ENCODE assay signal across 37 cellular contexts in genomic region chr15:98403169-98403568, GRCh38.
"Had no signal": no experiment of that assay in that cellular context is flagged by ENCODE, and none has a peak within 500 bp of the region (broad histone marks: within the 10 kb centered on the region; RNA-seq: fewer than 3 reads in every experiment).

No MANE protein-coding gene starts in this region.

- H3K36me3 Mint-ChIP-seq: activated naive CD4-positive, alpha-beta T cell treated with anti-CD3 and anti-CD28 coated beads, Interleukin-2, amount 10 ng/mL, durations not matched to agents 7 days and 5 days; activated naive CD4-positive, alpha-beta T cell treated with anti-CD3 and anti-CD28 coated beads, Interleukin-2, amount 50 U/mL, for 24 hours; activated naive CD4-positive, alpha-beta T cell treated with anti-CD3 and anti-CD28 coated beads, Interleukin-2, amount 50 U/mL, for 72 hours; activated naive CD8-positive, alpha-beta T cell; activated naive CD8-positive, alpha-beta T cell treated with anti-CD3 and anti-CD28 coated beads for 36 hours; activated naive CD8-positive, alpha-beta T cell treated with anti-CD3 and anti-CD28 coated beads, Interleukin-2, amount 10 ng/mL, durations not matched to agents 7 days and 5 days; brain had no signal

- H3K27me3 Mint-ChIP-seq: activated naive CD4-positive, alpha-beta T cell treated with anti-CD3 and anti-CD28 coated beads, Interleukin-2, amount 10 ng/mL, durations not matched to agents 7 days and 5 days had no signal

- H3K4me1 Mint-ChIP-seq: activated naive CD4-positive, alpha-beta T cell treated with anti-CD3 and anti-CD28 coated beads, Interleukin-2, amount 10 ng/mL, durations not matched to agents 7 days and 5 days; activated naive CD4-positive, alpha-beta T cell treated with anti-CD3 and anti-CD28 coated beads, Interleukin-2, amount 50 U/mL, for 24 hours; activated naive CD8-positive, alpha-beta T cell treated with anti-CD3 and anti-CD28 coated beads for 36 hours; activated naive CD8-positive, alpha-beta T cell treated with anti-CD3 and anti-CD28 coated beads, Interleukin-2, amount 10 ng/mL, durations not matched to agents 7 days and 5 days; activated naive CD8-positive, alpha-beta T cell treated with anti-CD3 and anti-CD28 coated beads, Interleukin-2, amount 50 U/mL, for 24 hours; activated T-helper 17 cell treated with anti-CD3 and anti-CD28 coated beads, Interleukin-2, amount 50 U/mL, for 72 hours; central memory CD8-positive, alpha-beta T cell had no signal

- H3K9me3 Mint-ChIP-seq: activated naive CD4-positive, alpha-beta T cell treated with anti-CD3 and anti-CD28 coated beads for 36 hours; activated naive CD4-positive, alpha-beta T cell treated with anti-CD3 and anti-CD28 coated beads, Interleukin-2, amount 10 ng/mL, durations not matched to agents 7 days and 5 days; activated naive CD4-positive, alpha-beta T cell treated with anti-CD3 and anti-CD28 coated beads, Interleukin-2, amount 50 U/mL, for 24 hours; activated naive CD4-positive, alpha-beta T cell treated with anti-CD3 and anti-CD28 coated beads, Interleukin-2, amount 50 U/mL, for 72 hours; activated naive CD8-positive, alpha-beta T cell treated with anti-CD3 and anti-CD28 coated beads for 36 hours; activated naive CD8-positive, alpha-beta T cell treated with anti-CD3 and anti-CD28 coated beads, Interleukin-2, amount 10 ng/mL, durations not matched to agents 7 days and 5 days; activated naive CD8-positive, alpha-beta T cell treated with anti-CD3 and anti-CD28 coated beads, Interleukin-2, amount 50 U/mL, for 24 hours; activated T-cell treated with anti-CD3 and anti-CD28 coated beads, Interleukin-2, amount 50 U/mL, for 24 hours; activated T-cell treated with anti-CD3 and anti-CD28 coated beads, Interleukin-2, amount 50 U/mL, for 4 hours; activated T-cell treated with anti-CD3 and anti-CD28 coated beads, Interleukin-2, amount 50 U/mL, for 72 hours; activated T-helper 1 cell treated with anti-CD3 and anti-CD28 coated beads, Interleukin-12 subunit alpha, Interleukin-12 subunit beta, Interleukin-2, Interleukin-4 antibody, amounts not matched to agents 30 ng/mL and 10 ng/mL and 1 ng/mL, durations not matched to agents 14 hours and 24 hours and 36 hours; activated T-helper 17 cell treated with anti-CD3 and anti-CD28 coated beads, Interleukin-2, amount 50 U/mL, for 72 hours; activated T-helper 2 cell treated with anti-CD3 and anti-CD28 coated beads, Interferon-gamma antibody, Interleukin-2, Interleukin-4, amounts not matched to agents 10 μg/mL and 5 μg/mL and 100 μg/mL, durations not matched to agents 14 hours and 24 hours and 36 hours had no signal

- H3K27ac Mint-ChIP-seq: activated naive CD4-positive, alpha-beta T cell treated with anti-CD3 and anti-CD28 coated beads for 36 hours; activated naive CD4-positive, alpha-beta T cell treated with anti-CD3 and anti-CD28 coated beads, Interleukin-2, amount 10 ng/mL, durations not matched to agents 7 days and 5 days; activated naive CD4-positive, alpha-beta T cell treated with anti-CD3 and anti-CD28 coated beads, Interleukin-2, amount 50 U/mL, for 24 hours; activated naive CD4-positive, alpha-beta T cell treated with anti-CD3 and anti-CD28 coated beads, Interleukin-2, amount 50 U/mL, for 72 hours; activated naive CD8-positive, alpha-beta T cell; activated naive CD8-positive, alpha-beta T cell treated with anti-CD3 and anti-CD28 coated beads for 36 hours; activated naive CD8-positive, alpha-beta T cell treated with anti-CD3 and anti-CD28 coated beads, Interleukin-2, amount 10 ng/mL, durations not matched to agents 7 days and 5 days; activated naive CD8-positive, alpha-beta T cell treated with anti-CD3 and anti-CD28 coated beads, Interleukin-2, amount 50 U/mL, for 24 hours; activated T-cell treated with anti-CD3 and anti-CD28 coated beads, Interleukin-2, amount 50 U/mL, for 24 hours; activated T-cell treated with anti-CD3 and anti-CD28 coated beads, Interleukin-2, amount 50 U/mL, for 72 hours; activated T-helper 1 cell treated with anti-CD3 and anti-CD28 coated beads, Interleukin-12 subunit alpha, Interleukin-12 subunit beta, Interleukin-2, Interleukin-4 antibody, amounts not matched to agents 30 ng/mL and 10 ng/mL and 1 ng/mL, durations not matched to agents 14 hours and 24 hours and 36 hours; activated T-helper 17 cell treated with anti-CD3 and anti-CD28 coated beads, Interleukin-2, amount 50 U/mL, for 72 hours; activated T-helper 2 cell treated with anti-CD3 and anti-CD28 coated beads, Interferon-gamma antibody, Interleukin-2, Interleukin-4, amounts not matched to agents 10 μg/mL and 5 μg/mL and 100 μg/mL, durations not matched to agents 14 hours and 24 hours and 36 hours; brain had no signal

- H3K9me3 ChIP-seq: adrenal gland, ascending aorta, body of pancreas, breast epithelium had no signal

- H3K4me1 ChIP-seq: ascending aorta, body of pancreas had no signal

- H3K36me3 ChIP-seq: adrenal gland, ascending aorta, brain microvascular endothelial cell, breast epithelium, cardiac muscle cell had no signal

- H3K4me3 Mint-ChIP-seq: activated naive CD4-positive, alpha-beta T cell treated with anti-CD3 and anti-CD28 coated beads for 36 hours; activated naive CD4-positive, alpha-beta T cell treated with anti-CD3 and anti-CD28 coated beads, Interleukin-2, amount 10 ng/mL, durations not matched to agents 7 days and 5 days; activated naive CD4-positive, alpha-beta T cell treated with anti-CD3 and anti-CD28 coated beads, Interleukin-2, amount 50 U/mL, for 24 hours; activated naive CD8-positive, alpha-beta T cell; activated naive CD8-positive, alpha-beta T cell treated with anti-CD3 and anti-CD28 coated beads for 36 hours; activated naive CD8-positive, alpha-beta T cell treated with anti-CD3 and anti-CD28 coated beads, Interleukin-2, amount 10 ng/mL, durations not matched to agents 7 days and 5 days; activated naive CD8-positive, alpha-beta T cell treated with anti-CD3 and anti-CD28 coated beads, Interleukin-2, amount 50 U/mL, for 24 hours; activated T-cell treated with anti-CD3 and anti-CD28 coated beads, Interleukin-2, amount 50 U/mL, for 24 hours; activated T-cell treated with anti-CD3 and anti-CD28 coated beads, Interleukin-2, amount 50 U/mL, for 4 hours; activated T-cell treated with anti-CD3 and anti-CD28 coated beads, Interleukin-2, amount 50 U/mL, for 72 hours; activated T-helper 1 cell treated with anti-CD3 and anti-CD28 coated beads, Interleukin-12 subunit alpha, Interleukin-12 subunit beta, Interleukin-2, Interleukin-4 antibody, amounts not matched to agents 30 ng/mL and 10 ng/mL and 1 ng/mL, durations not matched to agents 14 hours and 24 hours and 36 hours; activated T-helper 17 cell treated with anti-CD3 and anti-CD28 coated beads, Interleukin-2, amount 50 U/mL, for 72 hours; brain; central memory CD8-positive, alpha-beta T cell had no signal

- H3K4me3 ChIP-seq: adrenal gland, ascending aorta, body of pancreas, breast epithelium, cardiac muscle cell had no signal

- DNase-seq: activated effector memory CD4-positive, alpha-beta T cell treated with anti-CD3 and anti-CD28 coated beads, Interleukin-2, amount 50 U/mL, for 16 hours; activated effector memory CD4-positive, alpha-beta T cell treated with Interleukin-2 at 50 U/mL for 16 hours; activated gamma-delta T cell; activated gamma-delta T cell treated with Interleukin-2 at 50 U/mL for 16 hours; activated naive CD4-positive, alpha-beta T cell; activated naive CD4-positive, alpha-beta T cell treated with anti-CD3 and anti-CD28 coated beads for 36 hours; activated naive CD4-positive, alpha-beta T cell treated with anti-CD3 and anti-CD28 coated beads, Interleukin-2, amount 10 ng/mL, durations not matched to agents 7 days and 5 days; activated naive CD4-positive, alpha-beta T cell treated with anti-CD3 and anti-CD28 coated beads, Interleukin-2, amount 50 U/mL, for 16 hours; activated naive CD4-positive, alpha-beta T cell treated with Interleukin-2 at 50 U/mL for 16 hours; activated naive CD8-positive, alpha-beta T cell treated with anti-CD3 and anti-CD28 coated beads for 36 hours; activated naive CD8-positive, alpha-beta T cell treated with anti-CD3 and anti-CD28 coated beads, Interleukin-2, amount 10 ng/mL, durations not matched to agents 7 days and 5 days; activated naive CD8-positive, alpha-beta T cell treated with anti-CD3 and anti-CD28 coated beads, Interleukin-2, amount 50 U/mL, for 24 hours; activated T-cell treated with anti-CD3 and anti-CD28 coated beads, Interleukin-2, amount 50 U/mL, for 24 hours; activated T-cell treated with anti-CD3 and anti-CD28 coated beads, Interleukin-2, amount 50 U/mL, for 4 hours; activated T-cell treated with anti-CD3 and anti-CD28 coated beads, Interleukin-2, amount 50 U/mL, for 48 hours; activated T-cell treated with anti-CD3 and anti-CD28 coated beads, Interleukin-2, amount 50 U/mL, for 72 hours; amniotic stem cell; amygdala; anterior cingulate cortex; aorta; body of pancreas; brain microvascular endothelial cell; caudate nucleus; central memory CD4-positive, alpha-beta T cell; cerebellar nuclear complex had no signal

- ATAC-seq: activated naive CD4-positive, alpha-beta T cell treated with anti-CD3 and anti-CD28 coated beads, Interleukin-2, amount 50 U/mL, for 72 hours; activated naive CD8-positive, alpha-beta T cell treated with anti-CD3 and anti-CD28 coated beads, Interleukin-2, amount 50 U/mL, for 24 hours; activated T-cell treated with anti-CD3 and anti-CD28 coated beads, Interleukin-2, amount 50 U/mL, for 4 hours; activated T-cell treated with anti-CD3 and anti-CD28 coated beads, Interleukin-2, amount 50 U/mL, for 72 hours; activated T-helper 17 cell treated with anti-CD3 and anti-CD28 coated beads, Interleukin-2, amount 50 U/mL, for 72 hours; body of pancreas had no signal

- H3K27me3 ChIP-seq: adrenal gland, ascending aorta, body of pancreas, brain microvascular endothelial cell, breast epithelium, cardiac muscle cell had no signal

- H3K27ac ChIP-seq: adrenal gland, ascending aorta, body of pancreas, brain microvascular endothelial cell, breast epithelium, cardiac muscle cell had no signal
